Comparison of ENCODE assay signal across 23 cellular contexts in genomic region chr1:151364996-151365395, GRCh38. TPM values are rescaled to one million over a fixed set of nuclear protein-coding genes. Genes with fewer than 3 reads are reported as not detected.
"Had no signal": no experiment of that assay in that cellular context is flagged by ENCODE, and none has a peak within 500 bp of the region (broad histone marks: within the 10 kb centered on the region; RNA-seq: fewer than 3 reads in every experiment).

No MANE protein-coding gene starts in this region.

- H3K9me3 Mint-ChIP-seq: activated B cell treated with CpG ODN at 0.5 μM for 24 hours had no signal

- DNase-seq: activated B cell treated with CpG ODN at 0.5 μM for 24 hours; activated CD4-positive, alpha-beta T cell treated with anti-CD3 and anti-CD28 coated beads for 48 hours; activated CD8-positive, alpha-beta memory T cell treated with anti-CD3 and anti-CD28 coated beads, Interleukin-2, amount 50 U/mL, for 4 hours; activated CD8-positive, alpha-beta T cell treated with anti-CD3 and anti-CD28 coated beads, Interleukin-2, amount 10 ng/mL, durations not matched to agents 7 days and 5 days; activated T-cell treated with anti-CD3 and anti-CD28 coated beads, Interleukin-2, amount 50 U/mL, for 48 hours; amniotic stem cell; body of pancreas; central memory CD4-positive, alpha-beta T cell; cortex of kidney; effector CD4-positive, alpha-beta T cell; esophagus squamous epithelium; hippocampal formation; left ventricle myocardium inferior; naive thymus-derived CD8-positive, alpha-beta T cell; posterior cingulate gyrus; retina; T-helper 17 cell had no signal

- H3K4me3 ChIP-seq: body of pancreas, esophagus squamous epithelium, left ventricle myocardium inferior, skin epidermis, suprapubic skin had no signal

- H3K27me3 ChIP-seq: body of pancreas, esophagus squamous epithelium, suprapubic skin had no signal

- H3K27ac ChIP-seq: body of pancreas, esophagus squamous epithelium, left ventricle myocardium inferior, skin epidermis, suprapubic skin had no signal

- H3K4me1 Mint-ChIP-seq: activated B cell treated with CpG ODN at 0.5 μM for 24 hours had no signal

- FAIRE-seq: endothelial cell of umbilical vein had no signal

- H3K27ac Mint-ChIP-seq: activated B cell treated with CpG ODN at 0.5 μM for 24 hours; activated CD8-positive, alpha-beta T cell treated with anti-CD3 and anti-CD28 coated beads, Interleukin-2, amount 10 ng/mL, durations not matched to agents 7 days and 5 days; activated naive CD8-positive, alpha-beta T cell; stimulated activated naive CD8-positive, alpha-beta T cell treated with anti-CD3 and anti-CD28 coated beads, Interleukin-15, Interleukin-2, amounts not matched to agents 100 ng/mL and 50 ng/mL, for 24 hours; T-helper 17 cell; type B pancreatic cell had no signal

- H3K4me3 Mint-ChIP-seq: activated B cell treated with CpG ODN at 0.5 μM for 24 hours; activated CD8-positive, alpha-beta T cell treated with anti-CD3 and anti-CD28 coated beads, Interleukin-2, amount 10 ng/mL, durations not matched to agents 7 days and 5 days; activated naive CD8-positive, alpha-beta T cell; naive thymus-derived CD8-positive, alpha-beta T cell; stimulated activated naive CD8-positive, alpha-beta T cell treated with anti-CD3 and anti-CD28 coated beads, Interleukin-15, Interleukin-2, amounts not matched to agents 100 ng/mL and 50 ng/mL, for 24 hours; T-helper 17 cell; type B pancreatic cell had no signal

- H3K27me3 Mint-ChIP-seq: activated B cell treated with CpG ODN at 0.5 μM for 24 hours; activated naive CD8-positive, alpha-beta T cell; naive thymus-derived CD8-positive, alpha-beta T cell; stimulated activated naive CD8-positive, alpha-beta T cell treated with anti-CD3 and anti-CD28 coated beads, Interleukin-15, Interleukin-2, amounts not matched to agents 100 ng/mL and 50 ng/mL, for 24 hours; type B pancreatic cell had no signal

- H3K9me3 ChIP-seq: body of pancreas, suprapubic skin had no signal

RNA-seq across cellular contexts. Expression of gene SELENBP1, which starts 7.5 kb away (rescaled TPM):
- total RNA-seq: activated B cell treated with CpG ODN at 0.5 μM for 24 hours; activated CD8-positive, alpha-beta T cell treated with anti-CD3 and anti-CD28 coated beads, Interleukin-2, amount 10 ng/mL, durations not matched to agents 7 days and 5 days; naive thymus-derived CD8-positive, alpha-beta T cell; T-helper 17 cell had no signal
- polyA plus RNA-seq: naive thymus-derived CD8-positive, alpha-beta T cell had no signal
